ENCODE assay signal across 23 cellular contexts in the genomic region with DNA sequence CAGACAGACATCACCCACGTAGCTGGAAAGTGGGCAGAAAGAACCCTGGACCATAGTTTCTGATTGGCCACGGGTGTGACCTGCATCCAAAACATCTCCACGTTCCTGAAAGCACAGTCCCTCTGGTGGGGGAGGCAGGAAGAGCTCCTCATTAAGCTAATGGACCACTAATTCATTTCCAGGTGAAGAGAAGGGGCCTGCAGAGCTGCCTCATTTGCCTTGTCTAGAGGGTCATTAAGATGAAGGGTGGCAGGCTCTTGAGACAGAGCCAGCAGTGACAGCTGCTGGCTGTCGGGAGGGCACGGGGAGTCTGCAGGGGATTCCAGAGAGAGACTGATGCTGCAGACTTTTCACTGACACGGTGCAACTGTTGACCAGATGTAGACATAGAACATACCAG.
DNase-seq lines count a peak whose midpoint lies in the region; FAIRE-seq and TF ChIP-seq lines count a peak whose summit lies in the region.
"Had no signal": no experiment of that assay in that cellular context is flagged by ENCODE, and none has a peak within 500 bp of the region (broad histone marks: within the 10 kb centered on the region; RNA-seq: fewer than 3 reads in every experiment).

No MANE protein-coding gene starts in this region.

- H3K23me2 ChIP-seq in H1 (ENCODE audit: low read depth, low read length): no peaks in the 10 kb centered on the region

- DNase-seq in NCI-H345 (lab: John Stamatoyannopoulos, UW) (peak; percentile 15), NCI-H345 treated with DMSO at 0.1 percent for 48 hours (lab: John Stamatoyannopoulos, UW; ENCODE audit: unreplicated experiment) (no peak), NCI-H2171 treated with DMSO at 0.1 percent for 48 hours (lab: John Stamatoyannopoulos, UW) (peak; percentile 78), H1 (ENCODE audit: low read depth in 1 of 2, low spot score in 2 of 2) (peak in 1 of 2 experiments; percentile 54), retina (peak; percentile 60), A172 (ENCODE audit: low spot score) (no peak)
- no peak for DNase-seq in activated CD4-positive, CD25-positive, alpha-beta regulatory T cell treated with anti-CD3 and anti-CD28 coated beads, Interleukin-2, amount 50 U/mL, for 72 hours
- no peak for DNase-seq in effector memory CD4-positive, alpha-beta T cell
- DNase-seq: activated B cell treated with CpG ODN at 0.5 μM for 24 hours; activated gamma-delta T cell treated with Interleukin-2 at 50 U/mL for 16 hours; aorta; CD4-positive, alpha-beta T cell; GM23248; midbrain; NCI-H446 treated with DMSO at 0.1 percent for 48 hours; pancreas; Peyer's patch; upper lobe of right lung had no signal

- H3K27me3 ChIP-seq in H1 (replicated peaks in 1 of 4; ENCODE audit: control insufficient read depth in 3 of 4, extremely low read depth in 1 of 4, insufficient read depth in 3 of 4, low read length in 3 of 4): no peaks in the 10 kb centered on the region
- no peaks in the 10 kb centered on the region for H3K27me3 ChIP-seq in effector memory CD4-positive, alpha-beta T cell (replicated peaks; ENCODE audit: control insufficient read depth, insufficient read depth, low read length, poor library complexity, severe bottlenecking)
- H3K27me3 ChIP-seq: Peyer's patch had no signal

- peak; percentile 48 to 69 for TF ChIP-seq RAD21 in H1 (IDR thresholded peaks at IDR 0.05 in 1 of 2, conservative IDR thresholded peaks at IDR 0.05 in 1 of 2; ENCODE audit: low read depth in 2 of 2, low read length in 2 of 2)

- H3K18ac ChIP-seq in H1 (ENCODE audit: extremely low read depth, low read length): no peak overlapping the region

- no peaks in the 10 kb centered on the region for H3K9me3 ChIP-seq in H1 (ENCODE audit: insufficient read depth in 2 of 2, low read depth in 1 of 2, low read length in 1 of 2)
- H3K9me3 ChIP-seq in effector memory CD4-positive, alpha-beta T cell (ENCODE audit: control insufficient read depth, low read length): no peaks in the 10 kb centered on the region
- H3K9me3 ChIP-seq: gastroesophageal sphincter, pancreas, Peyer's patch, upper lobe of right lung had no signal

- no peak overlapping the region for H2BK12ac ChIP-seq in H1 (ENCODE audit: low read depth, low read length)

- no peak overlapping the region for H2AK5ac ChIP-seq in H1 (ENCODE audit: low read depth, low read length)

- no peak overlapping the region for H4K91ac ChIP-seq in H1 (replicated peaks; ENCODE audit: insufficient read length, low read length)

- no peak for TF ChIP-seq EP300 in H1 (IDR thresholded peaks at IDR 0.05; ENCODE audit: borderline replicate concordance in 1 of 2, low read depth in 2 of 2, low read length in 2 of 2)

- POLR2A ChIA-PET in H1 (lab: Charles Lee; ENCODE audit: partially characterized antibody): interaction anchor here (0.6 to 0.9 kb wide), 2 partner anchors 102 to 594 kb away, joined by 3 read pairs; no protein-coding TSS in a partner anchor

- H3K23ac ChIP-seq in H1 (ENCODE audit: insufficient read length): no peak overlapping the region

- H3K4me2 ChIP-seq in H1 (ENCODE audit: insufficient read depth in 1 of 2, low read depth in 2 of 2, low read length in 2 of 2): no peak overlapping the region

- H3K79me2 ChIP-seq in H1 (ENCODE audit: control insufficient read depth in 1 of 2, insufficient read depth in 2 of 2, low read length in 2 of 2): no peaks in the 10 kb centered on the region

- H2AFZ ChIP-seq in H1 (ENCODE audit: low read length): no peak overlapping the region
- H2AFZ ChIP-seq: GM23248 had no signal

- no peak overlapping the region for H3K56ac ChIP-seq in H1 (replicated peaks; ENCODE audit: insufficient read length, low read depth, low read length)

- no peak overlapping the region for H3K9ac ChIP-seq in H1 (replicated peaks in 1 of 4; ENCODE audit: extremely low read depth in 1 of 4, low read depth in 3 of 4, low read length in 3 of 4)
- H3K9ac ChIP-seq: GM23248 had no signal

- H3K4me3 ChIP-seq in H1 (ENCODE audit: extremely low read depth in 1 of 4, insufficient read depth in 2 of 4, low read depth in 3 of 4, low read length in 4 of 4): no peak overlapping the region
- H3K4me3 ChIP-seq in effector memory CD4-positive, alpha-beta T cell (ENCODE audit: insufficient read depth, low read depth, low read length, poor library complexity, severe bottlenecking): no peak overlapping the region
- H3K4me3 ChIP-seq: gastroesophageal sphincter, GM23248, pancreas, Peyer's patch, upper lobe of right lung had no signal

- peak; percentile 50 for FAIRE-seq in H1 (lab: Jason Lieb, UNC)
- FAIRE-seq: colon, GM12891, islet of Langerhans, pancreas had no signal

- H3K36me3 ChIP-seq in H1 (ENCODE audit: control insufficient read depth in 2 of 4, insufficient read depth in 4 of 4, low read length in 3 of 4): no peaks in the 10 kb centered on the region
- no peaks in the 10 kb centered on the region for H3K36me3 ChIP-seq in effector memory CD4-positive, alpha-beta T cell (ENCODE audit: control insufficient read depth, insufficient read depth, low read length)
- H3K36me3 ChIP-seq: gastroesophageal sphincter, pancreas, Peyer's patch, upper lobe of right lung had no signal

- peaks cover 0 to 3% (median under 1%) of the 10 kb centered on the region in 4 experiments; a peak in 1 of 7 replicates for H3K4me1 ChIP-seq in H1 (replicated peaks in 1 of 4; ENCODE audit: control insufficient read depth in 3 of 4, insufficient read depth in 4 of 4, low read length in 3 of 4)
- no peaks in the 10 kb centered on the region for H3K4me1 ChIP-seq in effector memory CD4-positive, alpha-beta T cell (ENCODE audit: control insufficient read depth, insufficient read depth, low read length, poor library complexity, severe bottlenecking)
- H3K4me1 ChIP-seq: gastroesophageal sphincter, pancreas, Peyer's patch, upper lobe of right lung had no signal

- H2BK5ac ChIP-seq in H1 (ENCODE audit: low read depth, low read length): no peak overlapping the region

- H3K79me1 ChIP-seq in H1 (ENCODE audit: low read depth, low read length): no peaks in the 10 kb centered on the region

- H2BK120ac ChIP-seq in H1 (replicated peaks; ENCODE audit: low read depth, low read length): no peak overlapping the region

- no peak for TF ChIP-seq POLR2A in H1 (IDR thresholded peaks at IDR 0.05; ENCODE audit: control extremely low read depth in 1 of 2, low read depth in 2 of 2, low read length in 2 of 2)

- peak; percentile 44 to 58 (median 50); a peak in 3 of 4 replicates for TF ChIP-seq CTCF in H1 (IDR thresholded peaks at IDR 0.05; ENCODE audit: control extremely low read depth in 1 of 3, insufficient read depth in 1 of 3, low read depth in 1 of 3, low read length in 3 of 3)

- no peak overlapping the region for H3K4ac ChIP-seq in H1 (replicated peaks; ENCODE audit: insufficient read length, low read depth, low read length)

- WGBS in H1 (ENCODE audit: extremely low coverage in 1 of 2, insufficient coverage in 1 of 2, insufficient read length in 1 of 2, insufficient replicate concordance in 2 of 2, low coverage in 1 of 2, low lambda C conversion rate in 2 of 2, missing lambda C conversion rate in 1 of 2), 2 experiments: 73% methylated on average over 6 of the region's 6 CpGs; no CpG with 5 or more reads in 1 of the 2 experiments

- H2BK15ac ChIP-seq in H1 (ENCODE audit: low read length): no peak overlapping the region

- CTCF ChIA-PET in H1 (lab: Charles Lee; ENCODE audit: partially characterized antibody): interaction anchor here (0.6 to 4.6 kb wide), 21 partner anchors 8 to 630 kb away, joined by 3 to 30 read pairs (median 4); no protein-coding TSS in a partner anchor

- H2BK20ac ChIP-seq in H1 (ENCODE audit: low read length): no peak overlapping the region

- H4K5ac ChIP-seq in H1 (ENCODE audit: insufficient read length, low read depth, low read length): no peak overlapping the region

- H3K27ac ChIP-seq in H1 (ENCODE audit: low read depth, low read length): no peak overlapping the region
- no peak overlapping the region for H3K27ac ChIP-seq in effector memory CD4-positive, alpha-beta T cell (ENCODE audit: insufficient read depth, low read length, poor library complexity, severe bottlenecking)
- H3K27ac ChIP-seq: epithelial cell of prostate, gastroesophageal sphincter, GM23248, pancreas, Peyer's patch, upper lobe of right lung had no signal

- no peak overlapping the region for H3K14ac ChIP-seq in H1 (ENCODE audit: insufficient read length)

- no peak overlapping the region for H4K8ac ChIP-seq in H1 (ENCODE audit: extremely low read depth, insufficient read depth, low read length)

- H4K20me1 ChIP-seq in H1 (replicated peaks in 1 of 2; ENCODE audit: control insufficient read depth in 1 of 2, insufficient read depth in 2 of 2, low read length in 2 of 2): no peaks in the 10 kb centered on the region

TF ChIP-seq in H1, 55 proteins besides CTCF, POLR2A, EP300 and RAD21 (continues in another document):
- TF ChIP-seq GABPA (IDR thresholded peaks at IDR 0.05; ENCODE audit: borderline replicate concordance, insufficient read depth, low read length) (no peak), KDM4A (IDR thresholded peaks at IDR 0.05; ENCODE audit: low read depth, low read length, severe bottlenecking) (no peak), POU5F1 (IDR thresholded peaks at IDR 0.05; ENCODE audit: low read depth, low read length) (no peak), BACH1 (IDR thresholded peaks at IDR 0.05; ENCODE audit: low read length) (no peak), JUN (IDR thresholded peaks at IDR 0.05; ENCODE audit: low read depth, low read length) (no peak), SIX5 (IDR thresholded peaks at IDR 0.05; ENCODE audit: low read depth, low read length) (no peak), HDAC6 (IDR thresholded peaks at IDR 0.05; ENCODE audit: low read depth, low read length) (no peak), TAF7 (optimal IDR thresholded peaks at IDR 0.05; ENCODE audit: borderline replicate concordance, low read depth, low read length) (no peak)
- TF ChIP-seq, protein P1, sequence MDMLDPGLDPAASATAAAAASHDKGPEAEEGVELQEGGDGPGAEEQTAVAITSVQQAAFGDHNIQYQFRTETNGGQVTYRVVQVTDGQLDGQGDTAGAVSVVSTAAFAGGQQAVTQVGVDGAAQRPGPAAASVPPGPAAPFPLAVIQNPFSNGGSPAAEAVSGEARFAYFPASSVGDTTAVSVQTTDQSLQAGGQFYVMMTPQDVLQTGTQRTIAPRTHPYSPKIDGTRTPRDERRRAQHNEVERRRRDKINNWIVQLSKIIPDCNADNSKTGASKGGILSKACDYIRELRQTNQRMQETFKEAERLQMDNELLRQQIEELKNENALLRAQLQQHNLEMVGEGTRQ (IDR thresholded peaks at IDR 0.05; ENCODE audit: low read length): no peak
- TF ChIP-seq, protein P2, sequence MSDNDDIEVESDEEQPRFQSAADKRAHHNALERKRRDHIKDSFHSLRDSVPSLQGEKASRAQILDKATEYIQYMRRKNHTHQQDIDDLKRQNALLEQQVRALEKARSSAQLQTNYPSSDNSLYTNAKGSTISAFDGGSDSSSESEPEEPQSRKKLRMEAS (IDR thresholded peaks at IDR 0.05): no peak
- TF ChIP-seq, protein P3, sequence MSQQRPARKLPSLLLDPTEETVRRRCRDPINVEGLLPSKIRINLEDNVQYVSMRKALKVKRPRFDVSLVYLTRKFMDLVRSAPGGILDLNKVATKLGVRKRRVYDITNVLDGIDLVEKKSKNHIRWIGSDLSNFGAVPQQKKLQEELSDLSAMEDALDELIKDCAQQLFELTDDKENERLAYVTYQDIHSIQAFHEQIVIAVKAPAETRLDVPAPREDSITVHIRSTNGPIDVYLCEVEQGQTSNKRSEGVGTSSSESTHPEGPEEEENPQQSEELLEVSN (IDR thresholded peaks at IDR 0.05): no peak

Comparison
In these comparisons a context has a peak if more than half of its experiments do, and no peak if none do; other contexts are left out.
1. DNase-seq: peak in NCI-H345 (single experiment), NCI-H2171 treated with DMSO at 0.1 percent for 48 hours (single experiment) and retina (single experiment); none in NCI-H345 treated with DMSO at 0.1 percent for 48 hours (single experiment), A172 (single experiment), activated CD4-positive, CD25-positive, alpha-beta regulatory T cell treated with anti-CD3 and anti-CD28 coated beads, Interleukin-2, amount 50 U/mL, for 72 hours (single experiment) and effector memory CD4-positive, alpha-beta T cell (0 of 3).